9 cellular contexts compared by ENCODE assay signal in genomic region chr22:20395181-20395896, GRCh38. TPM values are rescaled to one million over a fixed set of nuclear protein-coding genes. Genes with fewer than 3 reads are reported as not detected.
DNase-seq lines count a peak whose midpoint lies in the region; ATAC-seq, FAIRE-seq and TF ChIP-seq lines count a peak whose summit lies in the region.
"Had no signal": no experiment of that assay in that cellular context is flagged by ENCODE, and none has a peak within 500 bp of the region (broad histone marks: within the 10 kb centered on the region; RNA-seq: fewer than 3 reads in every experiment).

No MANE protein-coding gene starts in this region.

- H3K27ac ChIP-seq in RWPE1, result peak overlapping the region; percentile 10; the same call in 1 of the 2 replicates
- H3K27ac ChIP-seq in endothelial cell of umbilical vein (ENCODE audit: insufficient read depth, low read depth, low read length), result no peak overlapping the region

- intact Hi-C loops in endothelial cell of umbilical vein (cut with micrococcal nuclease), result no loop called here

- no peak for FAIRE-seq in endothelial cell of umbilical vein (lab: Jason Lieb, UNC)

- TF ChIP-seq CTCF in RWPE1 (conservative IDR thresholded peaks at IDR 0.05; ENCODE audit: low read depth) (no peak), endothelial cell of umbilical vein (IDR thresholded peaks at IDR 0.05; ENCODE audit: extremely low read depth in 1 of 2, insufficient read depth in 1 of 2, low read depth in 1 of 2, low read length in 2 of 2) (no peak), retinal pigment epithelial cell (conservative IDR thresholded peaks at IDR 0.05; ENCODE audit: low read depth, low read length) (no peak)

- H3K4me3 ChIP-seq in endothelial cell of umbilical vein (replicated peaks in 1 of 3; ENCODE audit: insufficient read depth in 1 of 3, low read depth in 1 of 3, low read length in 3 of 3) (peak overlapping the region in 1 of 3 experiments; percentile 77), retinal pigment epithelial cell (ENCODE audit: low read length) (peak overlapping the region; percentile 76)

- POLR2A ChIA-PET in RWPE1 (lab: Yijun Ruan, JAX; ENCODE audit: low non-redundant PET), result no interaction called here
- POLR2A ChIA-PET in endothelial cell of umbilical vein (lab: Charles Lee), result no interaction called here

- H3K4me1 ChIP-seq in endothelial cell of umbilical vein (ENCODE audit: control insufficient read depth, extremely low read depth, insufficient read depth, low read length), result peaks cover 7% of the 10 kb centered on the region

- no TSS peak for BruUV-seq in endothelial cell of umbilical vein (replicated peaks; lab: Mats Ljungman, UMichigan)

- CTCF ChIA-PET in RWPE1 (lab: Yijun Ruan, JAX), result interaction anchor here (0.6 to 0.7 kb wide), 3 partner anchors 23 to 179 kb away, joined by 3 read pairs; no protein-coding TSS in a partner anchor
- CTCF ChIA-PET in endothelial cell of umbilical vein (lab: Charles Lee), result interaction anchor here (1.5 kb wide), 1 partner anchor 61 kb away, joined by 5 read pairs; no protein-coding TSS in a partner anchor

- H3K36me3 ChIP-seq in endothelial cell of umbilical vein (ENCODE audit: control insufficient read depth in 2 of 2, extremely low read depth in 1 of 2, insufficient read depth in 2 of 2, low read length in 2 of 2), result no peaks in the 10 kb centered on the region

- H3K9me1 ChIP-seq in endothelial cell of umbilical vein (replicated peaks; ENCODE audit: control insufficient read depth, extremely low read depth, insufficient read depth, low read length), result no peaks in the 10 kb centered on the region

- ATAC-seq in GM18517 (IDR thresholded peaks at IDR 0.05; ENCODE audit: unreplicated experiment), result no peak

- H2AFZ ChIP-seq in endothelial cell of umbilical vein (ENCODE audit: low read depth, low read length), result no peak overlapping the region

- H3K9me3 ChIP-seq in endothelial cell of umbilical vein (replicated peaks; ENCODE audit: control insufficient read depth, insufficient read depth, low read length), result no peaks in the 10 kb centered on the region

- H4K20me1 ChIP-seq in endothelial cell of umbilical vein (replicated peaks; ENCODE audit: control insufficient read depth, extremely low read depth, insufficient read depth, low read length), result no peaks in the 10 kb centered on the region

- peaks cover 4% of the 10 kb centered on the region for H3K79me2 ChIP-seq in endothelial cell of umbilical vein (ENCODE audit: control insufficient read depth, insufficient read depth, low read length)

- peaks cover under 1 to 3% of the 10 kb centered on the region in 2 experiments for H3K27me3 ChIP-seq in endothelial cell of umbilical vein (ENCODE audit: control insufficient read depth in 2 of 2, insufficient read depth in 2 of 2, low read length in 2 of 2)

- DNase-seq in NCI-H2227 (lab: John Stamatoyannopoulos, UW; ENCODE audit: unreplicated experiment) (peak; percentile 11), NCI-H2227 treated with DMSO at 0.1 percent for 48 hours (lab: John Stamatoyannopoulos, UW) (no peak), RWPE1 (ENCODE audit: low spot score) (no peak), endothelial cell of umbilical vein (ENCODE audit: low read depth, low spot score) (no peak), retinal pigment epithelial cell (ENCODE audit: low read depth) (peak; percentile 40), KG1 (lab: John Stamatoyannopoulos, UW) (no peak), dermis blood vessel endothelial cell (no peak)
- DNase-seq: NCI-H446 had no signal

- dilution Hi-C loops in endothelial cell of umbilical vein (cut with MboI; ENCODE audit: extremely low pct_ligation_motif_present, low sequenced_read_pairs), result no loop called here

- H3K4me2 ChIP-seq in endothelial cell of umbilical vein (ENCODE audit: insufficient read depth, low read length), result peak overlapping the region; percentile 47

- no peak overlapping the region for H3K9ac ChIP-seq in endothelial cell of umbilical vein (replicated peaks; ENCODE audit: extremely low read depth, insufficient read depth, low read length)

- no peak for TF ChIP-seq POLR2A in endothelial cell of umbilical vein (IDR thresholded peaks at IDR 0.05; ENCODE audit: low read depth, low read length)

TF ChIP-seq in endothelial cell of umbilical vein, 7 proteins besides CTCF, POLR2A, EP300 and RAD21:
- no peak for TF ChIP-seq POLR2AphosphoS5 (IDR thresholded peaks at IDR 0.05; ENCODE audit: insufficient read depth, low read depth, low read length)

RNA-seq across cellular contexts. Expression of gene ZNF74, which starts 1.4 kb away (rescaled TPM):
- 10.3 and 13.4 TPM in 2 replicates for total RNA-seq in endothelial cell of umbilical vein
- polyA plus RNA-seq in endothelial cell of umbilical vein, result 8.6 and 11.7 TPM in 2 replicates
- 7.8 and 9.5 TPM in 2 replicates for polyA plus RNA-seq in endothelial cell of umbilical vein (2011; cell fraction: cytosol; rRNA removed)
- 9.5 and 10.2 TPM in 2 replicates for polyA plus RNA-seq in endothelial cell of umbilical vein (2011; cell fraction: nucleus; rRNA removed)
- polyA plus RNA-seq in endothelial cell of umbilical vein (2012), result 7.0 and 7.6 TPM in 2 replicates
- polyA minus RNA-seq in endothelial cell of umbilical vein, result 9.6 and 10.3 TPM in 2 replicates
- 6.2 TPM for polyA minus RNA-seq in endothelial cell of umbilical vein (2011; cell fraction: cytosol; rRNA and poly(A)+ RNA removed)
- polyA minus RNA-seq in endothelial cell of umbilical vein (2011; cell fraction: nucleus; rRNA and poly(A)+ RNA removed), result 3.8 and 4.1 TPM in 2 replicates
- 19.7 and 21.3 TPM in 2 replicates for total RNA-seq in dermis blood vessel endothelial cell

RNA-seq across cellular contexts. Expression of gene SCARF2, which starts 42.3 kb away (rescaled TPM):
- total RNA-seq in endothelial cell of umbilical vein (18.4 and 20.1 TPM in 2 replicates), dermis blood vessel endothelial cell (9.7 and 12.0 TPM in 2 replicates)
- 15.7 and 19.7 TPM in 2 replicates for polyA plus RNA-seq in endothelial cell of umbilical vein
- polyA plus RNA-seq in endothelial cell of umbilical vein (2011; cell fraction: cytosol; rRNA removed), result 9.1 and 11.9 TPM in 2 replicates
- 12.8 and 12.9 TPM in 2 replicates for polyA plus RNA-seq in endothelial cell of umbilical vein (2011; cell fraction: nucleus; rRNA removed)
- polyA plus RNA-seq in endothelial cell of umbilical vein (2012), result 8.2 and 12.1 TPM in 2 replicates
- polyA minus RNA-seq in endothelial cell of umbilical vein, result 6.3 and 8.2 TPM in 2 replicates
- not detected for polyA minus RNA-seq in endothelial cell of umbilical vein (2011; cell fraction: cytosol; rRNA and poly(A)+ RNA removed)
- 3.1 and 7.9 TPM in 2 replicates for polyA minus RNA-seq in endothelial cell of umbilical vein (2011; cell fraction: nucleus; rRNA and poly(A)+ RNA removed)

Comparison
In these comparisons a context has a peak if more than half of its experiments do, and no peak if none do; other contexts are left out.
1. DNase-seq: peak in NCI-H2227 (single experiment) and retinal pigment epithelial cell (single experiment); none in NCI-H2227 treated with DMSO at 0.1 percent for 48 hours (single experiment), RWPE1 (single experiment), endothelial cell of umbilical vein (single experiment), KG1 (single experiment) and dermis blood vessel endothelial cell (single experiment).